ENCODE assay signal across 8 cellular contexts in genomic region chr3:152302521-152303021, GRCh38. TPM values are rescaled to one million over a fixed set of nuclear protein-coding genes. Genes with fewer than 3 reads are reported as not detected.
DNase-seq lines count a peak whose midpoint lies in the region; ATAC-seq, FAIRE-seq and TF ChIP-seq lines count a peak whose summit lies in the region.

No MANE protein-coding gene starts in this region.

- no peak overlapping the region for H3K27ac ChIP-seq in WERI-Rb-1

- peaks cover 90% of the 10 kb centered on the region for H3K4me1 Mint-ChIP-seq in brain
- H3K4me1 Mint-ChIP-seq in mesothelial cell of epicardium = peaks cover 46% of the 10 kb centered on the region

- H3K27me3 ChIP-seq in MG63 (no peaks in the 10 kb centered on the region), WERI-Rb-1 (ENCODE audit: insufficient read depth, low read depth, severe bottlenecking) (no peaks in the 10 kb centered on the region)

- H3K4me3 ChIP-seq in MG63 (peak overlapping the region; percentile 40), WERI-Rb-1 (ENCODE audit: low read depth, low read length) (no peak overlapping the region)

- H3K9me3 ChIP-seq in MG63 (no peaks in the 10 kb centered on the region), WERI-Rb-1 (ENCODE audit: severe bottlenecking) (no peaks in the 10 kb centered on the region)

- H3K36me3 Mint-ChIP-seq in brain (peaks cover 5% of the 10 kb centered on the region), mesothelial cell of epicardium (peaks cover 3% of the 10 kb centered on the region)

- DNase-seq in H4 (ENCODE audit: low spot score) (peak; percentile 31), MG63 (peak; percentile 72), mesothelial cell of epicardium (ENCODE audit: low spot score in 2 of 2, unreplicated experiment in 2 of 2) (no peak), frontal cortex (ENCODE audit: low spot score in 2 of 2) (no peak), WERI-Rb-1 (no peak), NCI-H1694 (lab: John Stamatoyannopoulos, UW) (no peak)

- H3K9me3 Mint-ChIP-seq in brain (no peaks in the 10 kb centered on the region), mesothelial cell of epicardium (no peaks in the 10 kb centered on the region)

- peak overlapping the region; percentile 65 to 84 (median 82) for H3K4me3 Mint-ChIP-seq in brain
- H3K4me3 Mint-ChIP-seq in mesothelial cell of epicardium = peak overlapping the region; percentile 14

- H3K27ac Mint-ChIP-seq in brain (peak overlapping the region in 4 of 5 experiments; percentile 35 to 97 (median 82)), mesothelial cell of epicardium (peak overlapping the region; percentile 60)

- peak; percentile 71 for ATAC-seq in GM18502 (IDR thresholded peaks at IDR 0.05; ENCODE audit: poor library complexity, unreplicated experiment)

- no peak for TF ChIP-seq CTCF in brain (conservative IDR thresholded peaks at IDR 0.05)
- TF ChIP-seq CTCF in mesothelial cell of epicardium (IDR thresholded peaks at IDR 0.05; ENCODE audit: unreplicated experiment) = no peak
- no peak for TF ChIP-seq CTCF in WERI-Rb-1 (IDR thresholded peaks at IDR 0.05; ENCODE audit: low read depth, low read length)

- no peak for FAIRE-seq in frontal cortex (lab: Jason Lieb, UNC)

- H3K36me3 ChIP-seq in MG63 (peaks cover 82% of the 10 kb centered on the region), WERI-Rb-1 (no peaks in the 10 kb centered on the region)

- peaks cover 4% of the 10 kb centered on the region for H3K27me3 Mint-ChIP-seq in brain
- H3K27me3 Mint-ChIP-seq in mesothelial cell of epicardium (ENCODE audit: low read depth) = no peaks in the 10 kb centered on the region

RNA-seq across cellular contexts. Expression of gene MBNL1, which starts 33.8 kb away (rescaled TPM):
- 87.0 and 153 TPM in 2 replicates for total RNA-seq in H4 (2014; rRNA removed; shearing (Covaris generic))
- total RNA-seq in MG63 (2014; rRNA removed; shearing (Covaris generic); ENCODE audit: low replicate concordance) = 171 and 176 TPM in 2 replicates
- 8.0 TPM for polyA plus RNA-seq in brain (ENCODE audit: insufficient read depth, low read depth, low replicate concordance)
- total RNA-seq in mesothelial cell of epicardium (67.8 to 74.8 TPM (median 72.9 TPM) in 3 replicates), frontal cortex (44.0 TPM)

Comparison
In these comparisons a context has a peak if more than half of its experiments do, and no peak if none do; other contexts are left out.
1. DNase-seq: peak in H4 (single experiment) and MG63 (single experiment); none in mesothelial cell of epicardium (0 of 2), frontal cortex (0 of 2), WERI-Rb-1 (single experiment) and NCI-H1694 (single experiment).